9 cellular contexts compared by ENCODE assay signal in the genomic region with DNA sequence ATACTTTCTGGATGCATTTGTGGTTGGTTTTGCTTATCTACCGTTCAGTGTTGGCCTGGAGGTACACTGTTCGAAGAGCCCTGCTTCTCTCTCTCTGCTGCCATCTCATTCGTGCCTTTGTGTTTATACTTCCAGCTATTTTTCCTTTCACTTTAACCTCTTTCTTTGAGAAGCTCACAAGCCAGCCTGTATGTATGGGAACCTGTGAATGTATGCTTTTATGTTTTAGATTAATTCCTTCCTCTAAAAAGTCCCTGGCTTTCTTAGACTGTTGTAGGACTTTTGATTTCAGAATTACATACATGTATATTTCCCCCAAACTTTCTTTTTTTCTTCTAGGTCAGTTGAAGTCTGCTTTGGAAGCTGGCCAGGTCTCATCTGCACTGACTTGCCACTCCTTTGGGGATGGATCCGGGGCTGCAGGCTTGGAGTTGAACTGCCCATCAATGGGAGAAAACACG.
DNase-seq lines count a peak whose midpoint lies in the region; ATAC-seq and TF ChIP-seq lines count a peak whose summit lies in the region.
"Had no signal": no experiment of that assay in that cellular context is flagged by ENCODE, and none has a peak within 500 bp of the region (broad histone marks: within the 10 kb centered on the region; RNA-seq: fewer than 3 reads in every experiment).

No MANE protein-coding gene starts in this region.

- H3K27me3 Mint-ChIP-seq in CD8-positive, alpha-beta memory T cell: no peaks in the 10 kb centered on the region

- no peaks in the 10 kb centered on the region for H3K9me3 ChIP-seq in CD8-positive, alpha-beta memory T cell (ENCODE audit: low read length)
- H3K9me3 ChIP-seq in psoas muscle: no peaks in the 10 kb centered on the region
- no peaks in the 10 kb centered on the region for H3K9me3 ChIP-seq in lower lobe of right lung

- peaks cover 0 to 8% (median 6%) of the 10 kb centered on the region in 3 donors for H3K4me1 Mint-ChIP-seq in CD8-positive, alpha-beta memory T cell

- H3K4me3 ChIP-seq in CD8-positive, alpha-beta memory T cell (ENCODE audit: low read length): no peak overlapping the region
- H3K4me3 ChIP-seq in psoas muscle (peak overlapping the region; percentile 0), lower lobe of right lung (no peak overlapping the region)

- peaks cover 10% of the 10 kb centered on the region for H3K36me3 ChIP-seq in CD8-positive, alpha-beta memory T cell (ENCODE audit: insufficient read depth, low read length)
- H3K36me3 ChIP-seq in psoas muscle (ENCODE audit: insufficient read depth in 1 of 2, low read depth in 1 of 2) (no peaks in the 10 kb centered on the region), lower lobe of right lung (peaks cover 32% of the 10 kb centered on the region)

- WGBS in psoas muscle, 3 donors: 26 to 45% (median 28%) methylated on average over 5 of the region's 5 CpGs

- DNase-seq in CD8-positive, alpha-beta memory T cell: no peak
- DNase-seq in RPMI7951 (ENCODE audit: low read depth) (peak; percentile 80), epithelial cell of prostate (ENCODE audit: low read depth, low spot score) (no peak), psoas muscle (no peak), COLO668 (lab: John Stamatoyannopoulos, UW; ENCODE audit: unreplicated experiment) (no peak), lower lobe of right lung (no peak), mesenteric fat pad (ENCODE audit: low spot score) (no peak)
- DNase-seq: activated effector memory CD4-positive, alpha-beta T cell treated with Interleukin-2 at 50 U/mL for 16 hours had no signal

- TF ChIP-seq CTCF in psoas muscle (IDR thresholded peaks at IDR 0.05) (no peak), lower lobe of right lung (IDR thresholded peaks at IDR 0.05) (no peak)

- CTCF ChIA-PET in CD8-positive, alpha-beta memory T cell (lab: Charles Lee): no interaction called here

- no peaks in the 10 kb centered on the region for H3K9me3 Mint-ChIP-seq in CD8-positive, alpha-beta memory T cell

- H3K4me1 ChIP-seq in CD8-positive, alpha-beta memory T cell (ENCODE audit: insufficient read depth, low read length): no peaks in the 10 kb centered on the region
- H3K4me1 ChIP-seq in psoas muscle: peaks cover 18% of the 10 kb centered on the region
- no peaks in the 10 kb centered on the region for H3K4me1 ChIP-seq in lower lobe of right lung

- POLR2A ChIA-PET in CD8-positive, alpha-beta memory T cell (lab: Charles Lee): no interaction called here

- intact Hi-C loops in psoas muscle (cut with DNase I): no loop called here
- intact Hi-C loops in lower lobe of right lung (cut with DNase I): no loop called here

- H3K4me3 Mint-ChIP-seq in CD8-positive, alpha-beta memory T cell: no peak overlapping the region

- H3K27ac Mint-ChIP-seq in CD8-positive, alpha-beta memory T cell: peak overlapping the region in 7 of 8 donors; percentile 2 to 56 (median 9)

- H3K27ac ChIP-seq in CD8-positive, alpha-beta memory T cell (ENCODE audit: low read depth, low read length): no peak overlapping the region
- peak overlapping the region; percentile 78 for H3K27ac ChIP-seq in epithelial cell of prostate
- peak overlapping the region; percentile 82 for H3K27ac ChIP-seq in psoas muscle
- no peak overlapping the region for H3K27ac ChIP-seq in lower lobe of right lung

- no peak for ATAC-seq in psoas muscle
- ATAC-seq in GM18907 (IDR thresholded peaks at IDR 0.05; ENCODE audit: unreplicated experiment): no peak
- ATAC-seq in lower lobe of right lung: no peak

- H3K36me3 Mint-ChIP-seq in CD8-positive, alpha-beta memory T cell: peaks cover 0 to 64% (median 7%) of the 10 kb centered on the region in 3 donors

- no peaks in the 10 kb centered on the region for H3K27me3 ChIP-seq in CD8-positive, alpha-beta memory T cell (ENCODE audit: insufficient read depth, low read length, poor library complexity, severe bottlenecking)
- H3K27me3 ChIP-seq in psoas muscle (ENCODE audit: insufficient read depth in 3 of 3, low read length in 2 of 3) (no peaks in the 10 kb centered on the region), lower lobe of right lung (ENCODE audit: low read depth) (no peaks in the 10 kb centered on the region)

Comparison
In these comparisons a context has a peak if more than half of its experiments do, and no peak if none do; other contexts are left out.
1. H3K27ac ChIP-seq: peak in epithelial cell of prostate (single experiment) and psoas muscle (single experiment); none in CD8-positive, alpha-beta memory T cell (single experiment) and lower lobe of right lung (single experiment).